27 cellular contexts compared by ENCODE assay signal in the genomic region with DNA sequence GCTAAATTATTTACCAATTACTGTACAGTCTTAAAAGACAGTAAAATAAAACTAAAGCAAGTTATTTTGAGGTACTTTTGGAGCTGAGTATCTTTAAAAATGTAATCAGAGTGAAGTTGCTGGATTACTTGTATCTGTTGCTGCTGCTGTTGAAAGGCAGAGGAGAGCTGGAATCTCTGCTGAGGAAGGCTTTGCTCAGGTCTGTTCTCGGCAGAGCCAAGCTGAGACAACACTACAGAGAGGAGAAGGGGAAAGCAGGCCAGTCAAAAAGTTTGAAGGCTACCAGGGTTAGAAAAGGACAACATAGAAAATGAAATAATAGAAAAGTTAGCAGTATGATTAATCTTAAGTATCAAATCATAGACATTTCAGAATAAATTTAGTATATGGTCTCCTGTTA. TPM values are rescaled to one million over a fixed set of nuclear protein-coding genes. Genes with fewer than 3 reads are reported as not detected.
DNase-seq lines count a peak whose midpoint lies in the region; ATAC-seq and TF ChIP-seq lines count a peak whose summit lies in the region.
"Had no signal": no experiment of that assay in that cellular context is flagged by ENCODE, and none has a peak within 500 bp of the region (broad histone marks: within the 10 kb centered on the region; RNA-seq: fewer than 3 reads in every experiment).

No MANE protein-coding gene starts in this region.

- H3K4me1 Mint-ChIP-seq in activated naive CD4-positive, alpha-beta T cell treated with anti-CD3 and anti-CD28 coated beads, Interleukin-2, amount 50 U/mL, for 24 hours, result peaks cover 11% of the 10 kb centered on the region
- peaks cover 2 to 7% of the 10 kb centered on the region in 2 donors for H3K4me1 Mint-ChIP-seq in effector memory CD8-positive, alpha-beta T cell (ENCODE audit: low read depth in 2 of 2)
- H3K4me1 Mint-ChIP-seq in stimulated activated naive CD8-positive, alpha-beta T cell treated with anti-CD3 and anti-CD28 coated beads, Interleukin-15, amount 100 ng/mL, for 72 hours, result peaks cover 21% of the 10 kb centered on the region

- H3K9ac ChIP-seq in SK-N-MC (ENCODE audit: insufficient read length), result no peak overlapping the region
- H3K9ac ChIP-seq: BLaER1 had no signal

- no peak overlapping the region for H3K4me3 Mint-ChIP-seq in activated naive CD4-positive, alpha-beta T cell treated with anti-CD3 and anti-CD28 coated beads, Interleukin-2, amount 50 U/mL, for 24 hours
- no peak overlapping the region for H3K4me3 Mint-ChIP-seq in effector memory CD8-positive, alpha-beta T cell
- H3K4me3 Mint-ChIP-seq in stimulated activated naive CD8-positive, alpha-beta T cell treated with anti-CD3 and anti-CD28 coated beads, Interleukin-15, amount 100 ng/mL, for 72 hours, result no peak overlapping the region
- H3K4me3 Mint-ChIP-seq: activated naive CD4-positive, alpha-beta T cell treated with anti-CD3 and anti-CD28 coated beads, Interleukin-2, amount 10 ng/mL, durations not matched to agents 7 days and 5 days; neural crest cell had no signal

- no peak overlapping the region for H3K4me3 ChIP-seq in SK-N-MC
- H3K4me3 ChIP-seq in esophagus squamous epithelium, result no peak overlapping the region
- H3K4me3 ChIP-seq: BLaER1, lung, mucosa of descending colon, pancreas, PC-9, skin epidermis, testis had no signal

- H3K36me3 ChIP-seq in SK-N-MC (ENCODE audit: insufficient read depth, low read length) (peaks cover 99% of the 10 kb centered on the region), esophagus squamous epithelium (peaks cover 10 to 99% (median 24%) of the 10 kb centered on the region in 3 donors)

- TF ChIP-seq POLR2A in esophagus squamous epithelium (IDR thresholded peaks at IDR 0.05), result no peak

- no peaks in the 10 kb centered on the region for H3K27me3 Mint-ChIP-seq in activated naive CD4-positive, alpha-beta T cell treated with anti-CD3 and anti-CD28 coated beads, Interleukin-2, amount 50 U/mL, for 24 hours
- no peaks in the 10 kb centered on the region for H3K27me3 Mint-ChIP-seq in effector memory CD8-positive, alpha-beta T cell
- H3K27me3 Mint-ChIP-seq in stimulated activated naive CD8-positive, alpha-beta T cell treated with anti-CD3 and anti-CD28 coated beads, Interleukin-15, amount 100 ng/mL, for 72 hours, result no peaks in the 10 kb centered on the region
- H3K27me3 Mint-ChIP-seq: activated naive CD4-positive, alpha-beta T cell treated with anti-CD3 and anti-CD28 coated beads, Interleukin-2, amount 10 ng/mL, durations not matched to agents 7 days and 5 days had no signal

- H3K9me3 ChIP-seq in SK-N-MC (ENCODE audit: low read depth, low read length) (peaks cover 2% of the 10 kb centered on the region; the same call in 1 of the 2 replicates), esophagus squamous epithelium (no peaks in the 10 kb centered on the region)
- H3K9me3 ChIP-seq: BLaER1, mucosa of descending colon, pancreas, testis had no signal

- peaks cover 17% of the 10 kb centered on the region for H3K36me3 Mint-ChIP-seq in activated naive CD4-positive, alpha-beta T cell treated with anti-CD3 and anti-CD28 coated beads, Interleukin-2, amount 50 U/mL, for 24 hours
- peaks cover 91% of the 10 kb centered on the region for H3K36me3 Mint-ChIP-seq in effector memory CD8-positive, alpha-beta T cell (ENCODE audit: insufficient read depth)

- intact Hi-C loops in esophagus squamous epithelium (cut with DNase I), result no loop called here

- H3K9me3 Mint-ChIP-seq in activated naive CD4-positive, alpha-beta T cell treated with anti-CD3 and anti-CD28 coated beads, Interleukin-2, amount 50 U/mL, for 24 hours, result no peaks in the 10 kb centered on the region
- no peaks in the 10 kb centered on the region for H3K9me3 Mint-ChIP-seq in effector memory CD8-positive, alpha-beta T cell
- H3K9me3 Mint-ChIP-seq in stimulated activated naive CD8-positive, alpha-beta T cell treated with anti-CD3 and anti-CD28 coated beads, Interleukin-15, amount 100 ng/mL, for 72 hours, result no peaks in the 10 kb centered on the region
- H3K9me3 Mint-ChIP-seq: activated naive CD4-positive, alpha-beta T cell treated with anti-CD3 and anti-CD28 coated beads, Interleukin-2, amount 10 ng/mL, durations not matched to agents 7 days and 5 days; neural crest cell had no signal

- H3K4me1 ChIP-seq in esophagus squamous epithelium, result no peaks in the 10 kb centered on the region
- H3K4me1 ChIP-seq: BLaER1, pancreas, testis had no signal

- no peak for ATAC-seq in effector memory CD8-positive, alpha-beta T cell (replicated peaks)
- ATAC-seq in stimulated activated naive CD8-positive, alpha-beta T cell treated with anti-CD3 and anti-CD28 coated beads, Interleukin-15, amount 100 ng/mL, for 72 hours, result no peak
- ATAC-seq in GM19397 (IDR thresholded peaks at IDR 0.05; ENCODE audit: unreplicated experiment), result no peak
- ATAC-seq: mucosa of descending colon, pancreas had no signal

- WGBS in esophagus squamous epithelium, 2 donors, result 82 to 85% methylated on average over 1 of the region's 1 CpG

- H3K27ac ChIP-seq in SK-N-MC (0 out of 2 replicates have a peak overlapping the region, but pooled peaks have one; percentile 7), esophagus squamous epithelium (no peak overlapping the region)
- H3K27ac ChIP-seq: BLaER1, pancreas, PC-9, skin epidermis, testis had no signal

- no peak for TF ChIP-seq CTCF in esophagus squamous epithelium (IDR thresholded peaks at IDR 0.05)

- DNase-seq in activated naive CD4-positive, alpha-beta T cell treated with Interleukin-2 at 50 U/mL for 16 hours, result no peak
- DNase-seq in SK-N-MC (ENCODE audit: low read depth, low spot score), result no peak
- no peak for DNase-seq in effector memory CD8-positive, alpha-beta T cell
- no peak for DNase-seq in stimulated activated naive CD8-positive, alpha-beta T cell treated with anti-CD3 and anti-CD28 coated beads, Interleukin-15, amount 100 ng/mL, for 72 hours
- DNase-seq in esophagus squamous epithelium (lab: John Stamatoyannopoulos, UW), result no peak
- DNase-seq: activated CD4-positive, CD25-positive, alpha-beta regulatory T cell treated with anti-CD3 and anti-CD28 coated beads, Interleukin-2, amount 50 U/mL, for 72 hours; activated naive CD4-positive, alpha-beta T cell treated with anti-CD3 and anti-CD28 coated beads, Interleukin-2, amount 10 ng/mL, durations not matched to agents 7 days and 5 days; activated T-cell treated with anti-CD3 and anti-CD28 coated beads, Interleukin-2, amount 50 U/mL, for 48 hours; aorta; hypothalamus; MM.1S; mucosa of descending colon; NCI-H2081; NCI-H2227 treated with DMSO at 0.1 percent for 48 hours; NCI-H526 treated with DMSO at 0.1 percent for 48 hours; pancreas; PC-9; retina; SHP77; stimulated activated naive CD4-positive, alpha-beta T cell; testis had no signal

- H3K27me3 ChIP-seq in esophagus squamous epithelium, result no peaks in the 10 kb centered on the region
- H3K27me3 ChIP-seq: BLaER1, pancreas, testis had no signal

- peak overlapping the region; percentile 73 for H3K27ac Mint-ChIP-seq in activated naive CD4-positive, alpha-beta T cell treated with anti-CD3 and anti-CD28 coated beads, Interleukin-2, amount 50 U/mL, for 24 hours
- peak overlapping the region; percentile 36 to 55 for H3K27ac Mint-ChIP-seq in effector memory CD8-positive, alpha-beta T cell
- peak overlapping the region; percentile 6 to 81 for H3K27ac Mint-ChIP-seq in stimulated activated naive CD8-positive, alpha-beta T cell treated with anti-CD3 and anti-CD28 coated beads, Interleukin-15, amount 100 ng/mL, for 72 hours
- H3K27ac Mint-ChIP-seq: activated naive CD4-positive, alpha-beta T cell treated with anti-CD3 and anti-CD28 coated beads, Interleukin-2, amount 10 ng/mL, durations not matched to agents 7 days and 5 days had no signal

RNA-seq across cellular contexts. Expression of a gene that starts 9.8 kb away (rescaled TPM):
- total RNA-seq in esophagus squamous epithelium, result 10 to 100 TPM; 12.4 to 33.0 (median 28.1) TPM

RNA-seq across cellular contexts. Expression of a gene that starts 11.3 kb away (rescaled TPM):
- 10 to 100 TPM; 15.0 to 43.1 (median 23.3) TPM for total RNA-seq in esophagus squamous epithelium

RNA-seq across cellular contexts. Expression of a gene that starts 49.1 kb away (rescaled TPM):
- 10 to 100 TPM; 18.1 to 40.2 (median 27.1) TPM for total RNA-seq in esophagus squamous epithelium
